ENCODE assay signal across 9 cellular contexts in genomic region chr17:73719588-73720071, GRCh38.
DNase-seq lines count a peak whose midpoint lies in the region; ATAC-seq and TF ChIP-seq lines count a peak whose summit lies in the region.
"Had no signal": no experiment of that assay in that cellular context is flagged by ENCODE, and none has a peak within 500 bp of the region (broad histone marks: within the 10 kb centered on the region; RNA-seq: fewer than 3 reads in every experiment).

No MANE protein-coding gene starts in this region.

- H3K9me3 ChIP-seq in left ventricle myocardium inferior (replicated peaks), result no peaks in the 10 kb centered on the region

- H3K36me3 ChIP-seq in left ventricle myocardium inferior, result no peaks in the 10 kb centered on the region

- ATAC-seq in sciatic nerve (peak; percentile 97), GM18498 (IDR thresholded peaks at IDR 0.05; ENCODE audit: unreplicated experiment) (no peak)

- peaks cover 14% of the 10 kb centered on the region for H3K4me1 ChIP-seq in left ventricle myocardium inferior

- no peak overlapping the region for H3K27ac ChIP-seq in left ventricle myocardium inferior (replicated peaks)

- H3K4me1 Mint-ChIP-seq in activated naive CD8-positive, alpha-beta T cell treated with anti-CD3 and anti-CD28 coated beads for 36 hours, result peaks cover 18% of the 10 kb centered on the region

- no peak overlapping the region for H3K4me3 ChIP-seq in left ventricle myocardium inferior

- no peak for TF ChIP-seq CTCF in left ventricle myocardium inferior (IDR thresholded peaks at IDR 0.05; ENCODE audit: borderline replicate concordance)

- no peak overlapping the region for H3K4me3 Mint-ChIP-seq in activated naive CD8-positive, alpha-beta T cell treated with anti-CD3 and anti-CD28 coated beads for 36 hours

- no peak overlapping the region for H3K27ac Mint-ChIP-seq in activated naive CD8-positive, alpha-beta T cell treated with anti-CD3 and anti-CD28 coated beads for 36 hours

- H3K27me3 Mint-ChIP-seq in activated naive CD8-positive, alpha-beta T cell treated with anti-CD3 and anti-CD28 coated beads for 36 hours, result no peaks in the 10 kb centered on the region

- intact Hi-C loops in left ventricle myocardium inferior (cut with micrococcal nuclease) (loop anchor here (10.0 kb wide), 1 partner anchor 295 kb away; no protein-coding TSS in a partner anchor), sciatic nerve (cut with DNase I) (no loop called here)

- DNase-seq in NCI-H1417 (lab: John Stamatoyannopoulos, UW), result peak; percentile 45 to 82 (median 81)
- peak; percentile 79 for DNase-seq in SHP77 treated with DMSO at 0.1 percent for 48 hours (lab: John Stamatoyannopoulos, UW)
- DNase-seq in left ventricle myocardium inferior, result peak; percentile 43
- DNase-seq in sciatic nerve (ENCODE audit: low spot score), result peak; percentile 75
- DNase-seq in AG20443 (ENCODE audit: low spot score), result no peak
- no peak for DNase-seq in activated naive CD8-positive, alpha-beta T cell treated with anti-CD3 and anti-CD28 coated beads for 36 hours
- DNase-seq in activated CD8-positive, alpha-beta memory T cell treated with anti-CD3 and anti-CD28 coated beads for 24 hours, result no peak
- DNase-seq: NCI-H446 treated with DMSO at 0.1 percent for 48 hours had no signal

- H3K9me3 Mint-ChIP-seq in activated naive CD8-positive, alpha-beta T cell treated with anti-CD3 and anti-CD28 coated beads for 36 hours, result no peaks in the 10 kb centered on the region

- no peaks in the 10 kb centered on the region for H3K36me3 Mint-ChIP-seq in activated naive CD8-positive, alpha-beta T cell treated with anti-CD3 and anti-CD28 coated beads for 36 hours

- H3K27me3 ChIP-seq in left ventricle myocardium inferior (ENCODE audit: low read depth), result peaks cover 25% of the 10 kb centered on the region

Comparison
In these comparisons a context has a peak if more than half of its experiments do, and no peak if none do; other contexts are left out.
1. DNase-seq: peak in NCI-H1417 (3 of 3), SHP77 treated with DMSO at 0.1 percent for 48 hours (single experiment), left ventricle myocardium inferior (single experiment) and sciatic nerve (single experiment); none in AG20443 (single experiment), activated naive CD8-positive, alpha-beta T cell treated with anti-CD3 and anti-CD28 coated beads for 36 hours (single experiment) and activated CD8-positive, alpha-beta memory T cell treated with anti-CD3 and anti-CD28 coated beads for 24 hours (single experiment).